In the genomic region with DNA sequence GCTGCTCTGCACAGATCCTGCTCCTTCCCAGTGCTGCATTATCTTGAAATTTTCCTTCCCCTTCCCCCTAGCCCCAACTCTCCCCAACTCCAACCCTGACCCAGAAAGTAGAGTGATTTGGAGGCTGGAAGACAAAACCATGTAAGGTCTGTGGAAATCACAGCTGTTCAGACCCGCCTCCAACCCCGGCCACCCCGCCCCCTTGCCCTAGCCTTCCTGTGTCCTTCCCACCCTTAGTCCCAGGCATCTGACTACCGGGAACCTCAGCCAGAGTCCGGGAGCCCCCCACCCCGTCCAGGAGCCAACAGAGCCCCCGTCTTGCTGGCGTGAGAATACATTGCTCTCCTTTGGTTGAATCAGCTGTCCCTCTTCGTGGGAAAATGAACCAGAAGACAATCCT, we compare ENCODE assay signal across 17 cellular contexts. TPM values are rescaled to one million over a fixed set of nuclear protein-coding genes. Genes with fewer than 3 reads are reported as not detected.
DNase-seq lines count a peak whose midpoint lies in the region; ATAC-seq, FAIRE-seq and TF ChIP-seq lines count a peak whose summit lies in the region.
"Had no signal": no experiment of that assay in that cellular context is flagged by ENCODE, and none has a peak within 500 bp of the region (broad histone marks: within the 10 kb centered on the region; RNA-seq: fewer than 3 reads in every experiment).

A gene with protein sequence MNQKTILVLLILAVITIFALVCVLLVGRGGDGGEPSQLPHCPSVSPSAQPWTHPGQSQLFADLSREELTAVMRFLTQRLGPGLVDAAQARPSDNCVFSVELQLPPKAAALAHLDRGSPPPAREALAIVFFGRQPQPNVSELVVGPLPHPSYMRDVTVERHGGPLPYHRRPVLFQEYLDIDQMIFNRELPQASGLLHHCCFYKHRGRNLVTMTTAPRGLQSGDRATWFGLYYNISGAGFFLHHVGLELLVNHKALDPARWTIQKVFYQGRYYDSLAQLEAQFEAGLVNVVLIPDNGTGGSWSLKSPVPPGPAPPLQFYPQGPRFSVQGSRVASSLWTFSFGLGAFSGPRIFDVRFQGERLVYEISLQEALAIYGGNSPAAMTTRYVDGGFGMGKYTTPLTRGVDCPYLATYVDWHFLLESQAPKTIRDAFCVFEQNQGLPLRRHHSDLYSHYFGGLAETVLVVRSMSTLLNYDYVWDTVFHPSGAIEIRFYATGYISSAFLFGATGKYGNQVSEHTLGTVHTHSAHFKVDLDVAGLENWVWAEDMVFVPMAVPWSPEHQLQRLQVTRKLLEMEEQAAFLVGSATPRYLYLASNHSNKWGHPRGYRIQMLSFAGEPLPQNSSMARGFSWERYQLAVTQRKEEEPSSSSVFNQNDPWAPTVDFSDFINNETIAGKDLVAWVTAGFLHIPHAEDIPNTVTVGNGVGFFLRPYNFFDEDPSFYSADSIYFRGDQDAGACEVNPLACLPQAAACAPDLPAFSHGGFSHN (plus strand): TSS at position 236 of the 400 bp plus-strand sequence. CDS start 145 bp downstream, at position 381.

- no peaks in the 10 kb centered on the region for H3K79me1 ChIP-seq in neuronal stem cell (ENCODE audit: low read depth, low read length)

- H3K23ac ChIP-seq in neuronal stem cell (ENCODE audit: low read depth, low read length, poor library complexity) = no peak within 1 kb of the TSS

- no peak for FAIRE-seq in RCC 7860 (lab: Jason Lieb, UNC)
- FAIRE-seq: colon, small intestine had no signal

- intact Hi-C loops in left ventricle myocardium superior (cut with micrococcal nuclease) (no loop called here), tibial artery (cut with DNase I; ENCODE audit: low total_unique reads) (no loop called here)

- H3K18ac ChIP-seq in neuronal stem cell (ENCODE audit: low read length) = no peak within 1 kb of the TSS

- H2BK12ac ChIP-seq in neuronal stem cell (ENCODE audit: low read length) = no peak within 1 kb of the TSS

- H3K4ac ChIP-seq in neuronal stem cell (ENCODE audit: low read length) = no peak within 1 kb of the TSS

- H3K27ac ChIP-seq in adipose tissue (ENCODE audit: low read depth, low read length) (no peak within 1 kb of the TSS), neuronal stem cell (replicated peaks; ENCODE audit: low read length) (no peak within 1 kb of the TSS), tibial artery (peak within 1 kb of the TSS; percentile 90 to 96)

- H3K14ac ChIP-seq in neuronal stem cell (ENCODE audit: low read length) = no peak within 1 kb of the TSS

- H3K9ac ChIP-seq in neuronal stem cell (ENCODE audit: low read depth, low read length, poor library complexity) = no peak within 1 kb of the TSS

- no peaks in the 10 kb centered on the region for H3K9me3 ChIP-seq in neuronal stem cell (replicated peaks in 1 of 2; ENCODE audit: control insufficient read depth in 2 of 2, insufficient read depth in 1 of 2, low read depth in 1 of 2, low read length in 2 of 2)
- no peaks in the 10 kb centered on the region for H3K9me3 ChIP-seq in tibial artery
- H3K9me3 ChIP-seq: thyroid gland had no signal

- H2AK5ac ChIP-seq in neuronal stem cell (ENCODE audit: low read depth, low read length) = peak within 1 kb of the TSS; percentile 26

- peak within 1 kb of the TSS; percentile 1 for H4K91ac ChIP-seq in neuronal stem cell (ENCODE audit: low read depth, low read length, poor library complexity)

- no peak within 1 kb of the TSS for H2BK5ac ChIP-seq in neuronal stem cell (ENCODE audit: low read length)

- no peak within 1 kb of the TSS for H2BK15ac ChIP-seq in neuronal stem cell (ENCODE audit: low read length)

- DNase-seq in left ventricle myocardium superior = peak; percentile 56
- DNase-seq in neuronal stem cell (ENCODE audit: low spot score) = no peak
- DNase-seq in tibial artery = peak; percentile 66 to 91
- no peak for DNase-seq in glomerular visceral epithelial cell (ENCODE audit: extremely low spot score)
- DNase-seq in RKO (ENCODE audit: low spot score) = no peak
- DNase-seq in RCC 7860 (ENCODE audit: low spot score) = no peak
- DNase-seq: activated B cell treated with CpG ODN at 0.5 μM for 24 hours; activated CD8-positive, alpha-beta memory T cell treated with anti-CD3 and anti-CD28 coated beads, Interleukin-2, amount 50 U/mL, for 48 hours; DMS153; Kasumi-1; midbrain; NCI-H510A; small intestine; thyroid gland had no signal

- H3K27me3 ChIP-seq in neuronal stem cell (ENCODE audit: control insufficient read depth in 3 of 3, insufficient read depth in 3 of 3, low read depth in 1 of 3, low read length in 3 of 3) (no peaks in the 10 kb centered on the region), tibial artery (no peaks in the 10 kb centered on the region)
- H3K27me3 ChIP-seq: thyroid gland had no signal

- H3K4me1 ChIP-seq in neuronal stem cell (ENCODE audit: control insufficient read depth in 2 of 2, insufficient read depth in 1 of 2, low read depth in 1 of 2, low read length in 2 of 2) (peaks cover 0 to 3% of the 10 kb centered on the region in 2 donors), tibial artery (peaks cover 0 to 55% (median 30%) of the 10 kb centered on the region in 4 donors)

- no peak within 1 kb of the TSS for H3K4me2 ChIP-seq in neuronal stem cell (ENCODE audit: insufficient read depth, low read length, poor library complexity, severe bottlenecking)

- ATAC-seq in left ventricle myocardium superior (peak; percentile 56), HG03457 (IDR thresholded peaks at IDR 0.05; ENCODE audit: unreplicated experiment) (no peak)

- WGBS in adipose tissue, 3 donors = 27 to 51% (median 39%) methylated on average over 9 of the region's 9 CpGs
- WGBS in neuronal stem cell (ENCODE audit: extremely low coverage in 2 of 2, insufficient read length in 2 of 2, insufficient replicate concordance in 1 of 2), 2 donors = no CpG with 5 or more reads among the region's 9 CpGs

- TF ChIP-seq CTCF in tibial artery (IDR thresholded peaks at IDR 0.05) = no peak

- H3K36me3 ChIP-seq in neuronal stem cell (replicated peaks in 1 of 2; ENCODE audit: control insufficient read depth in 2 of 2, insufficient read depth in 2 of 2, low read length in 2 of 2) (peaks cover 0 to 5% of the 10 kb centered on the region in 2 donors), tibial artery (peaks cover 8 to 13% (median 9%) of the 10 kb centered on the region in 3 donors)
- H3K36me3 ChIP-seq: thyroid gland had no signal

- H4K8ac ChIP-seq in neuronal stem cell (ENCODE audit: low read depth, low read length) = no peak within 1 kb of the TSS

- H3K4me3 ChIP-seq in neuronal stem cell (ENCODE audit: low read length in 2 of 2) = no peak within 1 kb of the TSS
- H3K4me3 ChIP-seq in tibial artery = peak within 1 kb of the TSS; percentile 62 to 72
- H3K4me3 ChIP-seq: thyroid gland had no signal

- H2BK120ac ChIP-seq in neuronal stem cell (ENCODE audit: low read depth, low read length) = no peak within 1 kb of the TSS

- H2AFZ ChIP-seq in neuronal stem cell (ENCODE audit: low read length) = peak within 1 kb of the TSS; percentile 47

RNA-seq across cellular contexts. Expression of the gene that starts here (rescaled TPM):
- 100 to 1,000 TPM in 2 of 3 donors, 10 to 100 TPM in 1; 59.7 to 515 (median 182) TPM for polyA plus RNA-seq in adipose tissue
- 6.1 TPM for total RNA-seq in left ventricle myocardium superior
- polyA plus RNA-seq in neuronal stem cell (2013, experiment 1 of 2) = 1.4 TPM
- polyA plus RNA-seq in neuronal stem cell (2013, experiment 2 of 2) = 1.5 TPM

Comparison
In these comparisons a context has a peak if more than half of its experiments do, and no peak if none do; other contexts are left out.
1. H3K27ac ChIP-seq: peak in tibial artery (2 of 2); none in adipose tissue (single experiment) and neuronal stem cell (single experiment).
2. DNase-seq: peak in left ventricle myocardium superior (single experiment) and tibial artery (2 of 2); none in neuronal stem cell (single experiment), glomerular visceral epithelial cell (single experiment), RKO (single experiment) and RCC 7860 (single experiment).
3. H3K4me3 ChIP-seq: peak in tibial artery (2 of 2); none in neuronal stem cell (0 of 2).